Comparison of ENCODE assay signal across 23 cellular contexts in genomic region chr16:30963925-30964511, GRCh38. TPM values are rescaled to one million over a fixed set of nuclear protein-coding genes. Genes with fewer than 3 reads are reported as not detected.
"Had no signal": no experiment of that assay in that cellular context is flagged by ENCODE, and none has a peak within 500 bp of the region (broad histone marks: within the 10 kb centered on the region; RNA-seq: fewer than 3 reads in every experiment).

No MANE protein-coding gene starts in this region.

- FAIRE-seq: endometrium, frontal cortex, keratinocyte, urothelium cell line had no signal

- H3K27ac Mint-ChIP-seq: nephron; neural progenitor cell; stimulated activated memory B cell treated with anti-CD40 and anti-IgM and Interleukin-4, amounts not matched to agents 10 μg/mL and 1 μg/mL and 100 μg/mL, for 72 hours; stimulated activated naive CD8-positive, alpha-beta T cell treated with anti-CD3 and anti-CD28 coated beads, Interleukin-15, Interleukin-2, amounts not matched to agents 100 ng/mL and 50 ng/mL, for 24 hours had no signal

- ATAC-seq: effector memory CD8-positive, alpha-beta T cell; left ventricle myocardium superior; lower lobe of right lung had no signal

- H3K9me3 ChIP-seq: lower lobe of right lung, prostate gland, right atrium auricular region, sigmoid colon, thoracic aorta, tibial nerve, upper lobe of left lung had no signal

- H3K9ac ChIP-seq: neural progenitor cell had no signal

- H3K27me3 ChIP-seq: neural progenitor cell, right atrium auricular region, sigmoid colon, tibial nerve, upper lobe of left lung had no signal

- DNase-seq: effector memory CD8-positive, alpha-beta T cell; hypothalamus; left ventricle myocardium superior; lower lobe of right lung; nucleus accumbens; sigmoid colon; stimulated activated CD4-positive, alpha-beta T cell treated with anti-CD3 and anti-CD28 coated beads, Interleukin-2, amount 100 ng/mL, for 24 hours; stimulated activated CD4-positive, alpha-beta T cell treated with anti-CD3 and anti-CD28 coated beads, Interleukin-4, amount 100 ng/mL, for 24 hours had no signal

- H2AFZ ChIP-seq: neural progenitor cell had no signal

- H3K4me3 Mint-ChIP-seq: effector memory CD8-positive, alpha-beta T cell; neural progenitor cell; stimulated activated memory B cell treated with anti-CD40 and anti-IgM and Interleukin-4, amounts not matched to agents 10 μg/mL and 1 μg/mL and 100 μg/mL, for 72 hours; stimulated activated naive CD8-positive, alpha-beta T cell treated with anti-CD3 and anti-CD28 coated beads, Interleukin-15, Interleukin-2, amounts not matched to agents 100 ng/mL and 50 ng/mL, for 24 hours had no signal

- H3K4me3 ChIP-seq: coronary artery, lower lobe of right lung, neural progenitor cell, prostate gland, right atrium auricular region, sigmoid colon, thoracic aorta, tibial nerve, upper lobe of left lung had no signal

- H3K27ac ChIP-seq: coronary artery, lower lobe of right lung, neural progenitor cell, prostate gland, right atrium auricular region, sigmoid colon, thoracic aorta, tibial nerve, upper lobe of left lung had no signal

- H3K4me2 ChIP-seq: neural progenitor cell had no signal

- H3K27me3 Mint-ChIP-seq: effector memory CD8-positive, alpha-beta T cell; stimulated activated memory B cell treated with anti-CD40 and anti-IgM and Interleukin-4, amounts not matched to agents 10 μg/mL and 1 μg/mL and 100 μg/mL, for 72 hours; stimulated activated naive CD8-positive, alpha-beta T cell treated with anti-CD3 and anti-CD28 coated beads, Interleukin-15, Interleukin-2, amounts not matched to agents 100 ng/mL and 50 ng/mL, for 24 hours had no signal

- H3K9me3 Mint-ChIP-seq: effector memory CD8-positive, alpha-beta T cell; nephron; neural progenitor cell; stimulated activated memory B cell treated with anti-CD40 and anti-IgM and Interleukin-4, amounts not matched to agents 10 μg/mL and 1 μg/mL and 100 μg/mL, for 72 hours; stimulated activated naive CD8-positive, alpha-beta T cell treated with anti-CD3 and anti-CD28 coated beads, Interleukin-15, Interleukin-2, amounts not matched to agents 100 ng/mL and 50 ng/mL, for 24 hours had no signal

RNA-seq across cellular contexts. Expression of gene STX1B, which starts 46.4 kb away (rescaled TPM):
- total RNA-seq: skeletal muscle tissue had no signal
